In the genomic region with DNA sequence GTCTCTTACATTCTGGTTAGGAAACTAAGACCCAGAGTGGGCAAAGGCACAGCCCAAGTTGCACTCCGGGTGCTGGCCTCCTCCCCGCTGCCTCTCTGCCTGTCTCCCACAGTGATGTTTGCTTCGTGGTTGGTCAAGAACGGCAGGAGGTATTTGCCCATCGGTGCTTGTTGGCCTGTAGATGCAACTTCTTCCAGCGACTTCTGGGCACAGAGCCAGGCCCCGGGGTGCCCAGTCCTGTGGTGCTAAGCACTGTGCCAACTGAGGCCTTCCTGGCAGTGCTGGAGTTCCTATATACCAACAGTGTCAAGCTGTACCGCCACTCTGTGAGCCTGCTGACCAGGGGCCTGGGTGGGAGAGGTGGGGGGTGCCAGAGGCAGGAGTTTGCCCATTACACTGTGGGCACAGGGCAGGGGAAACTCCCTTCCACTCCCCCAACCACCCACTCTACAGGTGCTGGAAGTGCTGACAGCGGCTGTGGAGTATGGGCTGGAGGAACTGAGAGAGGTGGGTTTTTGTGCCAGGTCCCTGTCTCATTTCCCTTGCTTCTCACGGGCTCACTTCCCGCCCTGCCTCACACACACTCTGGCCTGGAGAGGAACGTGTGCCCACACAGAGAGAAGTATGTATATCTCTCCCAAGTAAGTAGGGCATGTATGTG, we compare ENCODE assay signal across 1 cellular context.
TF ChIP-seq lines count a peak whose summit lies in the region.

No MANE protein-coding gene starts in this region.

TF ChIP-seq in GM12878, 131 proteins besides CTCF, POLR2A, EP300 and RAD21 (continues in another document):
- TF ChIP-seq, protein P1, sequence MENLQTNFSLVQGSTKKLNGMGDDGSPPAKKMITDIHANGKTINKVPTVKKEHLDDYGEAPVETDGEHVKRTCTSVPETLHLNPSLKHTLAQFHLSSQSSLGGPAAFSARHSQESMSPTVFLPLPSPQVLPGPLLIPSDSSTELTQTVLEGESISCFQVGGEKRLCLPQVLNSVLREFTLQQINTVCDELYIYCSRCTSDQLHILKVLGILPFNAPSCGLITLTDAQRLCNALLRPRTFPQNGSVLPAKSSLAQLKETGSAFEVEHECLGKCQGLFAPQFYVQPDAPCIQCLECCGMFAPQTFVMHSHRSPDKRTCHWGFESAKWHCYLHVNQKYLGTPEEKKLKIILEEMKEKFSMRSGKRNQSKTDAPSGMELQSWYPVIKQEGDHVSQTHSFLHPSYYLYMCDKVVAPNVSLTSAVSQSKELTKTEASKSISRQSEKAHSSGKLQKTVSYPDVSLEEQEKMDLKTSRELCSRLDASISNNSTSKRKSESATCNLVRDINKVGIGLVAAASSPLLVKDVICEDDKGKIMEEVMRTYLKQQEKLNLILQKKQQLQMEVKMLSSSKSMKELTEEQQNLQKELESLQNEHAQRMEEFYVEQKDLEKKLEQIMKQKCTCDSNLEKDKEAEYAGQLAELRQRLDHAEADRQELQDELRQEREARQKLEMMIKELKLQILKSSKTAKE (IDR thresholded peaks at IDR 0.05; ENCODE audit: low read depth, poor library complexity, severe bottlenecking), result no peak
- TF ChIP-seq SPI1 (IDR thresholded peaks at IDR 0.05; ENCODE audit: borderline replicate concordance, insufficient read depth, low read depth, low read length), result peak; percentile 79
- TF ChIP-seq ZNF207 (IDR thresholded peaks at IDR 0.05; ENCODE audit: borderline replicate concordance), result no peak
- TF ChIP-seq GATAD2B (conservative IDR thresholded peaks at IDR 0.05; ENCODE audit: low read depth), result peak; percentile 53; the same call in 1 of the 2 replicates
- TF ChIP-seq ZNF24 (IDR thresholded peaks at IDR 0.05), result no peak
- TF ChIP-seq NRF1 (conservative IDR thresholded peaks at IDR 0.05; ENCODE audit: low read depth, low read length), result no peak
- TF ChIP-seq ETV6 (conservative IDR thresholded peaks at IDR 0.05 in 1 of 2, IDR thresholded peaks at IDR 0.05 in 1 of 2; ENCODE audit: borderline replicate concordance in 1 of 2, low read depth in 1 of 2), result peak in 1 of 2 experiments; percentile 46; a peak in 2 of 4 replicates
- TF ChIP-seq EGR1 (IDR thresholded peaks at IDR 0.05; ENCODE audit: borderline replicate concordance in 1 of 2, low read depth in 2 of 2, low read length in 2 of 2), result peak in 1 of 2 experiments; percentile 71; a peak in 2 of 3 replicates
- no peak for TF ChIP-seq CBX3 (IDR thresholded peaks at IDR 0.05; ENCODE audit: borderline replicate concordance, low read depth)
- no peak for TF ChIP-seq FOXM1 (IDR thresholded peaks at IDR 0.05; ENCODE audit: low read depth, low read length)
- TF ChIP-seq, protein P2, sequence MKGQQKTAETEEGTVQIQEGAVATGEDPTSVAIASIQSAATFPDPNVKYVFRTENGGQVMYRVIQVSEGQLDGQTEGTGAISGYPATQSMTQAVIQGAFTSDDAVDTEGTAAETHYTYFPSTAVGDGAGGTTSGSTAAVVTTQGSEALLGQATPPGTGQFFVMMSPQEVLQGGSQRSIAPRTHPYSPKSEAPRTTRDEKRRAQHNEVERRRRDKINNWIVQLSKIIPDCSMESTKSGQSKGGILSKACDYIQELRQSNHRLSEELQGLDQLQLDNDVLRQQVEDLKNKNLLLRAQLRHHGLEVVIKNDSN (IDR thresholded peaks at IDR 0.05; ENCODE audit: borderline replicate concordance, extremely low read length, insufficient read depth, low read depth, low read length), result no peak
- TF ChIP-seq, protein P3, sequence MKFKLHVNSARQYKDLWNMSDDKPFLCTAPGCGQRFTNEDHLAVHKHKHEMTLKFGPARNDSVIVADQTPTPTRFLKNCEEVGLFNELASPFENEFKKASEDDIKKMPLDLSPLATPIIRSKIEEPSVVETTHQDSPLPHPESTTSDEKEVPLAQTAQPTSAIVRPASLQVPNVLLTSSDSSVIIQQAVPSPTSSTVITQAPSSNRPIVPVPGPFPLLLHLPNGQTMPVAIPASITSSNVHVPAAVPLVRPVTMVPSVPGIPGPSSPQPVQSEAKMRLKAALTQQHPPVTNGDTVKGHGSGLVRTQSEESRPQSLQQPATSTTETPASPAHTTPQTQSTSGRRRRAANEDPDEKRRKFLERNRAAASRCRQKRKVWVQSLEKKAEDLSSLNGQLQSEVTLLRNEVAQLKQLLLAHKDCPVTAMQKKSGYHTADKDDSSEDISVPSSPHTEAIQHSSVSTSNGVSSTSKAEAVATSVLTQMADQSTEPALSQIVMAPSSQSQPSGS (IDR thresholded peaks at IDR 0.05; ENCODE audit: low read length), result no peak
- peak; percentile 67 for TF ChIP-seq BCL11A (IDR thresholded peaks at IDR 0.05; ENCODE audit: low read depth, low read length)
- TF ChIP-seq SMARCA5 (IDR thresholded peaks at IDR 0.05), result 0 out of 2 replicates have a peak, but pooled peaks have one; percentile 19
- TF ChIP-seq PAX5 (IDR thresholded peaks at IDR 0.05; ENCODE audit: borderline replicate concordance, low read depth, low read length), result peak; percentile 67; the same call in 1 of the 2 replicates
- TF ChIP-seq, protein P4, sequence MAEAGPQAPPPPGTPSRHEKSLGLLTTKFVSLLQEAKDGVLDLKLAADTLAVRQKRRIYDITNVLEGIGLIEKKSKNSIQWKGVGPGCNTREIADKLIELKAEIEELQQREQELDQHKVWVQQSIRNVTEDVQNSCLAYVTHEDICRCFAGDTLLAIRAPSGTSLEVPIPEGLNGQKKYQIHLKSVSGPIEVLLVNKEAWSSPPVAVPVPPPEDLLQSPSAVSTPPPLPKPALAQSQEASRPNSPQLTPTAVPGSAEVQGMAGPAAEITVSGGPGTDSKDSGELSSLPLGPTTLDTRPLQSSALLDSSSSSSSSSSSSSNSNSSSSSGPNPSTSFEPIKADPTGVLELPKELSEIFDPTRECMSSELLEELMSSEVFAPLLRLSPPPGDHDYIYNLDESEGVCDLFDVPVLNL (IDR thresholded peaks at IDR 0.05; ENCODE audit: low read depth, low read length), result no peak
- TF ChIP-seq CHD2 (IDR thresholded peaks at IDR 0.05; ENCODE audit: borderline replicate concordance, low read depth, low read length), result peak; percentile 55; the same call in 1 of the 2 replicates
- peak; percentile 80 for TF ChIP-seq IKZF1 (conservative IDR thresholded peaks at IDR 0.05)
- TF ChIP-seq ZZZ3 (IDR thresholded peaks at IDR 0.05; ENCODE audit: control insufficient read depth, insufficient read length, low read depth), result no peak
- TF ChIP-seq RELA (IDR thresholded peaks at IDR 0.05; ENCODE audit: borderline replicate concordance, partially characterized antibody), result peak; percentile 95
- TF ChIP-seq ZNF274 (IDR thresholded peaks at IDR 0.05; ENCODE audit: insufficient read depth, insufficient read length), result no peak
- TF ChIP-seq KAT2A (conservative IDR thresholded peaks at IDR 0.05; ENCODE audit: control insufficient read depth, low read depth, low read length), result no peak
- no peak for TF ChIP-seq ESRRA (IDR thresholded peaks at IDR 0.05; ENCODE audit: low read length)
- TF ChIP-seq, protein P5, sequence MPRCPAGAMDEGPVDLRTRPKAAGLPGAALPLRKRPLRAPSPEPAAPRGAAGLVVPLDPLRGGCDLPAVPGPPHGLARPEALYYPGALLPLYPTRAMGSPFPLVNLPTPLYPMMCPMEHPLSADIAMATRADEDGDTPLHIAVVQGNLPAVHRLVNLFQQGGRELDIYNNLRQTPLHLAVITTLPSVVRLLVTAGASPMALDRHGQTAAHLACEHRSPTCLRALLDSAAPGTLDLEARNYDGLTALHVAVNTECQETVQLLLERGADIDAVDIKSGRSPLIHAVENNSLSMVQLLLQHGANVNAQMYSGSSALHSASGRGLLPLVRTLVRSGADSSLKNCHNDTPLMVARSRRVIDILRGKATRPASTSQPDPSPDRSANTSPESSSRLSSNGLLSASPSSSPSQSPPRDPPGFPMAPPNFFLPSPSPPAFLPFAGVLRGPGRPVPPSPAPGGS (IDR thresholded peaks at IDR 0.05; ENCODE audit: borderline replicate concordance, insufficient read depth, low read depth, low read length, poor library complexity, severe bottlenecking), result peak; percentile 76
- peak; percentile 79; the same call in 1 of the 2 replicates for TF ChIP-seq DPF2 (IDR thresholded peaks at IDR 0.05)
- TF ChIP-seq CEBPB (IDR thresholded peaks at IDR 0.05; ENCODE audit: borderline replicate concordance in 1 of 2, low read depth in 2 of 2, low read length in 2 of 2), result no peak
- TF ChIP-seq, protein P6, sequence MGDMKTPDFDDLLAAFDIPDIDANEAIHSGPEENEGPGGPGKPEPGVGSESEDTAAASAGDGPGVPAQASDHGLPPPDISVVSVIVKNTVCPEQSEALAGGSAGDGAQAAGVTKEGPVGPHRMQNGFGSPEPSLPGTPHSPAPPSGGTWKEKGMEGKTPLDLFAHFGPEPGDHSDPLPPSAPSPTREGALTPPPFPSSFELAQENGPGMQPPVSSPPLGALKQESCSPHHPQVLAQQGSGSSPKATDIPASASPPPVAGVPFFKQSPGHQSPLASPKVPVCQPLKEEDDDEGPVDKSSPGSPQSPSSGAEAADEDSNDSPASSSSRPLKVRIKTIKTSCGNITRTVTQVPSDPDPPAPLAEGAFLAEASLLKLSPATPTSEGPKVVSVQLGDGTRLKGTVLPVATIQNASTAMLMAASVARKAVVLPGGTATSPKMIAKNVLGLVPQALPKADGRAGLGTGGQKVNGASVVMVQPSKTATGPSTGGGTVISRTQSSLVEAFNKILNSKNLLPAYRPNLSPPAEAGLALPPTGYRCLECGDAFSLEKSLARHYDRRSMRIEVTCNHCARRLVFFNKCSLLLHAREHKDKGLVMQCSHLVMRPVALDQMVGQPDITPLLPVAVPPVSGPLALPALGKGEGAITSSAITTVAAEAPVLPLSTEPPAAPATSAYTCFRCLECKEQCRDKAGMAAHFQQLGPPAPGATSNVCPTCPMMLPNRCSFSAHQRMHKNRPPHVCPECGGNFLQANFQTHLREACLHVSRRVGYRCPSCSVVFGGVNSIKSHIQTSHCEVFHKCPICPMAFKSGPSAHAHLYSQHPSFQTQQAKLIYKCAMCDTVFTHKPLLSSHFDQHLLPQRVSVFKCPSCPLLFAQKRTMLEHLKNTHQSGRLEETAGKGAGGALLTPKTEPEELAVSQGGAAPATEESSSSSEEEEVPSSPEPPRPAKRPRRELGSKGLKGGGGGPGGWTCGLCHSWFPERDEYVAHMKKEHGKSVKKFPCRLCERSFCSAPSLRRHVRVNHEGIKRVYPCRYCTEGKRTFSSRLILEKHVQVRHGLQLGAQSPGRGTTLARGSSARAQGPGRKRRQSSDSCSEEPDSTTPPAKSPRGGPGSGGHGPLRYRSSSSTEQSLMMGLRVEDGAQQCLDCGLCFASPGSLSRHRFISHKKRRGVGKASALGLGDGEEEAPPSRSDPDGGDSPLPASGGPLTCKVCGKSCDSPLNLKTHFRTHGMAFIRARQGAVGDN (IDR thresholded peaks at IDR 0.05), result peak; percentile 55; the same call in 1 of the 2 replicates
- TF ChIP-seq IRF4 (IDR thresholded peaks at IDR 0.05; ENCODE audit: low read depth, low read length), result peak; percentile 49; the same call in 1 of the 2 replicates
- no peak for TF ChIP-seq SIN3A (IDR thresholded peaks at IDR 0.05; ENCODE audit: low read depth, low read length)
- TF ChIP-seq, protein P7, sequence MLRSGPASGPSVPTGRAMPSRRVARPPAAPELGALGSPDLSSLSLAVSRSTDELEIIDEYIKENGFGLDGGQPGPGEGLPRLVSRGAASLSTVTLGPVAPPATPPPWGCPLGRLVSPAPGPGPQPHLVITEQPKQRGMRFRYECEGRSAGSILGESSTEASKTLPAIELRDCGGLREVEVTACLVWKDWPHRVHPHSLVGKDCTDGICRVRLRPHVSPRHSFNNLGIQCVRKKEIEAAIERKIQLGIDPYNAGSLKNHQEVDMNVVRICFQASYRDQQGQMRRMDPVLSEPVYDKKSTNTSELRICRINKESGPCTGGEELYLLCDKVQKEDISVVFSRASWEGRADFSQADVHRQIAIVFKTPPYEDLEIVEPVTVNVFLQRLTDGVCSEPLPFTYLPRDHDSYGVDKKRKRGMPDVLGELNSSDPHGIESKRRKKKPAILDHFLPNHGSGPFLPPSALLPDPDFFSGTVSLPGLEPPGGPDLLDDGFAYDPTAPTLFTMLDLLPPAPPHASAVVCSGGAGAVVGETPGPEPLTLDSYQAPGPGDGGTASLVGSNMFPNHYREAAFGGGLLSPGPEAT (IDR thresholded peaks at IDR 0.05; ENCODE audit: low read depth), result peak; percentile 59
- TF ChIP-seq JUND (IDR thresholded peaks at IDR 0.05; ENCODE audit: low read depth, low read length), result no peak
- TF ChIP-seq EED (IDR thresholded peaks at IDR 0.05; ENCODE audit: low read depth), result peak; percentile 78
- no peak for TF ChIP-seq RBBP5 (conservative IDR thresholded peaks at IDR 0.05)
- TF ChIP-seq SIX5 (IDR thresholded peaks at IDR 0.05; ENCODE audit: low read depth, low read length, severe bottlenecking), result no peak
- peak in 1 of 2 experiments; percentile 50; a peak in 2 of 4 replicates for TF ChIP-seq BHLHE40 (IDR thresholded peaks at IDR 0.05; ENCODE audit: borderline replicate concordance in 1 of 2, low read depth in 2 of 2, low read length in 1 of 2)
- TF ChIP-seq IKZF2 (IDR thresholded peaks at IDR 0.05), result peak; percentile 76 to 81; a peak in 3 of 4 replicates
- TF ChIP-seq, protein P8, sequence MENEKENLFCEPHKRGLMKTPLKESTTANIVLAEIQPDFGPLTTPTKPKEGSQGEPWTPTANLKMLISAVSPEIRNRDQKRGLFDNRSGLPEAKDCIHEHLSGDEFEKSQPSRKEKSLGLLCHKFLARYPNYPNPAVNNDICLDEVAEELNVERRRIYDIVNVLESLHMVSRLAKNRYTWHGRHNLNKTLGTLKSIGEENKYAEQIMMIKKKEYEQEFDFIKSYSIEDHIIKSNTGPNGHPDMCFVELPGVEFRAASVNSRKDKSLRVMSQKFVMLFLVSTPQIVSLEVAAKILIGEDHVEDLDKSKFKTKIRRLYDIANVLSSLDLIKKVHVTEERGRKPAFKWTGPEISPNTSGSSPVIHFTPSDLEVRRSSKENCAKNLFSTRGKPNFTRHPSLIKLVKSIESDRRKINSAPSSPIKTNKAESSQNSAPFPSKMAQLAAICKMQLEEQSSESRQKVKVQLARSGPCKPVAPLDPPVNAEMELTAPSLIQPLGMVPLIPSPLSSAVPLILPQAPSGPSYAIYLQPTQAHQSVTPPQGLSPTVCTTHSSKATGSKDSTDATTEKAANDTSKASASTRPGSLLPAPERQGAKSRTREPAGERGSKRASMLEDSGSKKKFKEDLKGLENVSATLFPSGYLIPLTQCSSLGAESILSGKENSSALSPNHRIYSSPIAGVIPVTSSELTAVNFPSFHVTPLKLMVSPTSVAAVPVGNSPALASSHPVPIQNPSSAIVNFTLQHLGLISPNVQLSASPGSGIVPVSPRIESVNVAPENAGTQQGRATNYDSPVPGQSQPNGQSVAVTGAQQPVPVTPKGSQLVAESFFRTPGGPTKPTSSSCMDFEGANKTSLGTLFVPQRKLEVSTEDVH (IDR thresholded peaks at IDR 0.05; ENCODE audit: low read depth, partially characterized antibody), result no peak
- TF ChIP-seq POLR2AphosphoS5 (IDR thresholded peaks at IDR 0.05; ENCODE audit: low read length), result no peak
- peak; percentile 30; the same call in 1 of the 2 replicates for TF ChIP-seq ZBED1 (IDR thresholded peaks at IDR 0.05; ENCODE audit: borderline replicate concordance)
- TF ChIP-seq, protein P9, sequence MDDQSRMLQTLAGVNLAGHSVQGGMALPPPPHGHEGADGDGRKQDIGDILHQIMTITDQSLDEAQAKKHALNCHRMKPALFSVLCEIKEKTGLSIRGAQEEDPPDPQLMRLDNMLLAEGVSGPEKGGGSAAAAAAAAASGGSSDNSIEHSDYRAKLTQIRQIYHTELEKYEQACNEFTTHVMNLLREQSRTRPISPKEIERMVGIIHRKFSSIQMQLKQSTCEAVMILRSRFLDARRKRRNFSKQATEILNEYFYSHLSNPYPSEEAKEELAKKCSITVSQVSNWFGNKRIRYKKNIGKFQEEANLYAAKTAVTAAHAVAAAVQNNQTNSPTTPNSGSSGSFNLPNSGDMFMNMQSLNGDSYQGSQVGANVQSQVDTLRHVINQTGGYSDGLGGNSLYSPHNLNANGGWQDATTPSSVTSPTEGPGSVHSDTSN (IDR thresholded peaks at IDR 0.05; ENCODE audit: insufficient replicate concordance, low read depth, low read length), result no peak
- TF ChIP-seq MYB (IDR thresholded peaks at IDR 0.05; ENCODE audit: borderline replicate concordance, low read depth, low read length), result no peak
- no peak for TF ChIP-seq ZSCAN29 (IDR thresholded peaks at IDR 0.05)
- peak; percentile 90 for TF ChIP-seq TCF12 (IDR thresholded peaks at IDR 0.05; ENCODE audit: low read depth, low read length)
